In the genomic region with DNA sequence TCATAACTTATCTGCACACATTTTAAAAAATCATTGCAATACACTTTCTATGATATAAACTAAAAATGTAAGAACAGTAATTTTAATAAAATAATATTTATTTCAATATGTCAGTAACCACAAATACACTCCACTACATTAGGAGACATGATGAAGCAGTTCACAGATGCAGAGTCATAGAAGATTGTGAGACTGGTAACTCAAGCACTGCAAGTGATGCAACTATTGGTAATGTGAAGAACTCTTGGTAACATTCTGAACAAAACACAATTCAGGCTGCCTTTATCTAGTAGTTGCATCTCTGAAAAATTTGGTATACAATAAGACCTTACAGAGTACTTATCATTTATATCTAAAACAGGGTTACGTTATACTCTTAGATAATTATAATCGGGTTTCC, we compare ENCODE assay signal across 31 cellular contexts. TPM values are rescaled to one million over a fixed set of nuclear protein-coding genes. Genes with fewer than 3 reads are reported as not detected.
"Had no signal": no experiment of that assay in that cellular context is flagged by ENCODE, and none has a peak within 500 bp of the region (broad histone marks: within the 10 kb centered on the region; RNA-seq: fewer than 3 reads in every experiment).

No MANE protein-coding gene starts in this region.

- DNase-seq: activated CD4-positive, alpha-beta T cell treated with anti-CD3 and anti-CD28 coated beads for 1 hour; activated CD4-positive, alpha-beta T cell treated with anti-CD3 and anti-CD28 coated beads for 48 hours; activated CD4-positive, alpha-beta T cell treated with anti-CD3 and anti-CD28 coated beads, Interleukin-2, amount 50 U/mL, for 1 hour; activated CD4-positive, alpha-beta T cell treated with anti-CD3 and anti-CD28 coated beads, Interleukin-2, amount 50 U/mL, for 48 hours; activated CD8-positive, alpha-beta memory T cell treated with anti-CD3 and anti-CD28 coated beads for 24 hours; activated CD8-positive, alpha-beta T cell treated with anti-CD3 and anti-CD28 coated beads for 36 hours; activated effector memory CD4-positive, alpha-beta T cell treated with Interleukin-2 at 50 U/mL for 16 hours; activated naive CD4-positive, alpha-beta T cell treated with anti-CD3 and anti-CD28 coated beads for 36 hours; activated naive CD8-positive, alpha-beta T cell treated with anti-CD3 and anti-CD28 coated beads for 36 hours; activated naive CD8-positive, alpha-beta T cell treated with anti-CD3 and anti-CD28 coated beads, Interleukin-2, amount 50 U/mL, for 24 hours; activated T-cell treated with anti-CD3 and anti-CD28 coated beads, Interleukin-2, amount 50 U/mL, for 4 hours; central memory CD4-positive, alpha-beta T cell; cerebellar nuclear complex; dermis blood vessel endothelial cell; effector CD4-positive, alpha-beta T cell; effector memory CD8-positive, alpha-beta T cell; esophagus squamous epithelium; foreskin melanocyte; heart right ventricle; T-helper 2 cell had no signal

- H3K9me3 ChIP-seq: ascending aorta, breast epithelium, esophagus squamous epithelium, gastroesophageal sphincter, heart right ventricle had no signal

- H3K27me3 ChIP-seq: ascending aorta, breast epithelium, cardiac muscle cell, esophagus squamous epithelium, gastroesophageal sphincter, hepatocyte had no signal

- H3K4me2 ChIP-seq: hepatocyte had no signal

- H3K79me2 ChIP-seq: hepatocyte had no signal

- H3K4me1 ChIP-seq: ascending aorta, breast epithelium, esophagus squamous epithelium, gastroesophageal sphincter, heart right ventricle had no signal

- H2AFZ ChIP-seq: hepatocyte had no signal

- ATAC-seq: activated CD8-positive, alpha-beta T cell treated with anti-CD3 and anti-CD28 coated beads for 36 hours; activated naive CD8-positive, alpha-beta T cell treated with anti-CD3 and anti-CD28 coated beads, Interleukin-2, amount 50 U/mL, for 24 hours; activated T-cell treated with anti-CD3 and anti-CD28 coated beads, Interleukin-2, amount 50 U/mL, for 4 hours; activated T-helper 17 cell treated with anti-CD3 and anti-CD28 coated beads, Interleukin-2, amount 50 U/mL, for 72 hours; effector memory CD8-positive, alpha-beta T cell; gastroesophageal sphincter; heart right ventricle; WTC11 had no signal

- H3K4me3 ChIP-seq: ascending aorta, breast epithelium, cardiac muscle cell, coronary artery, esophagus squamous epithelium, gastroesophageal sphincter, heart right ventricle, hepatocyte had no signal

- H3K27ac ChIP-seq: ascending aorta, breast epithelium, cardiac muscle cell, coronary artery, esophagus squamous epithelium, gastroesophageal sphincter, heart right ventricle, hepatocyte, VCaP had no signal

- H3K36me3 ChIP-seq: ascending aorta, breast epithelium, cardiac muscle cell, esophagus squamous epithelium, gastroesophageal sphincter, heart right ventricle had no signal

RNA-seq across cellular contexts. Expression of a gene that starts 52.6 kb away (rescaled TPM):
- total RNA-seq: activated CD8-positive, alpha-beta T cell treated with anti-CD3 and anti-CD28 coated beads for 36 hours; activated naive CD4-positive, alpha-beta T cell treated with anti-CD3 and anti-CD28 coated beads for 36 hours; activated T-cell treated with anti-CD3 and anti-CD28 coated beads, Interleukin-2, amount 50 U/mL, for 4 hours; activated T-helper 17 cell treated with anti-CD3 and anti-CD28 coated beads, Interleukin-2, amount 50 U/mL, for 72 hours; ascending aorta; dermis blood vessel endothelial cell; glomerular endothelial cell; T-helper 1 cell treated with Interleukin-12 subunit alpha and Interleukin-12 subunit beta and Interleukin-4 antibody, amounts not matched to agents 30 ng/mL and 1 ng/mL, for 36 hours had no signal
- polyA plus RNA-seq: heart right ventricle had no signal
